ENCODE assay signal across 17 cellular contexts in genomic region chr3:13492976-13493866, GRCh38. TPM values are rescaled to one million over a fixed set of nuclear protein-coding genes. Genes with fewer than 3 reads are reported as not detected.
A peak's percentile ranks its signal among the peaks of the same experiment; 100 is the strongest.
DNase-seq lines count a peak whose midpoint lies in the region; ATAC-seq and TF ChIP-seq lines count a peak whose summit lies in the region.
"Had no signal": no experiment of that assay in that cellular context is flagged by ENCODE, and none has a peak within 500 bp of the region (broad histone marks: within the 10 kb centered on the region; RNA-seq: fewer than 3 reads in every experiment).

No MANE protein-coding gene starts in this region.

- H3K9me3 Mint-ChIP-seq in natural killer cell = no peaks in the 10 kb centered on the region
- no peaks in the 10 kb centered on the region for H3K9me3 Mint-ChIP-seq in natural killer cell treated with Interleukin-12 subunit alpha and Interleukin-12 subunit beta and Interleukin-15 and Interleukin-18, amount 100 ng/mL, for 72 hours
- H3K9me3 Mint-ChIP-seq in effector memory CD8-positive, alpha-beta T cell = no peaks in the 10 kb centered on the region

- no peak overlapping the region for H2AK5ac ChIP-seq in neuronal stem cell (ENCODE audit: low read depth, low read length)

- no peak overlapping the region for H4K91ac ChIP-seq in neuronal stem cell (ENCODE audit: low read depth, low read length, poor library complexity)

- no peaks in the 10 kb centered on the region for H3K9me3 ChIP-seq in neuronal stem cell (replicated peaks in 1 of 2; ENCODE audit: control insufficient read depth in 2 of 2, insufficient read depth in 1 of 2, low read depth in 1 of 2, low read length in 2 of 2)
- H3K9me3 ChIP-seq: BE2C had no signal

- no peak overlapping the region for H4K8ac ChIP-seq in neuronal stem cell (ENCODE audit: low read depth, low read length)

- no peaks in the 10 kb centered on the region for H3K36me3 ChIP-seq in neuronal stem cell (replicated peaks in 1 of 2; ENCODE audit: control insufficient read depth in 2 of 2, insufficient read depth in 2 of 2, low read length in 2 of 2)
- H3K36me3 ChIP-seq: BE2C had no signal

- H2BK120ac ChIP-seq in neuronal stem cell (ENCODE audit: low read depth, low read length) = no peak overlapping the region

- intact Hi-C loops in natural killer cell (cut with micrococcal nuclease) = no loop called here

- DNase-seq in natural killer cell = no peak
- no peak for DNase-seq in natural killer cell treated with Interleukin-12 subunit alpha and Interleukin-12 subunit beta and Interleukin-15 and Interleukin-18, amount 100 ng/mL, for 72 hours (ENCODE audit: low spot score)
- no peak for DNase-seq in effector memory CD8-positive, alpha-beta T cell
- no peak for DNase-seq in neuronal stem cell (ENCODE audit: low spot score)
- DNase-seq in epidermal melanocyte (ENCODE audit: insufficient read length, low spot score) = no peak
- DNase-seq in DMS153 (lab: John Stamatoyannopoulos, UW) = no peak
- DNase-seq: BE2C; CD8-positive, alpha-beta T cell; IMR-90; Kasumi-1; NCI-H1417; NCI-H1930; NCI-H2171 treated with DMSO at 0.1 percent for 48 hours had no signal

- peaks cover 13 to 41% of the 10 kb centered on the region in 2 donors for H3K4me1 Mint-ChIP-seq in natural killer cell
- H3K4me1 Mint-ChIP-seq in natural killer cell treated with Interleukin-12 subunit alpha and Interleukin-12 subunit beta and Interleukin-15 and Interleukin-18, amount 100 ng/mL, for 72 hours (ENCODE audit: low read depth in 2 of 2) = peaks cover 8 to 21% of the 10 kb centered on the region in 2 donors
- peaks cover 9 to 25% of the 10 kb centered on the region in 2 donors for H3K4me1 Mint-ChIP-seq in effector memory CD8-positive, alpha-beta T cell (ENCODE audit: low read depth in 2 of 2)

- no CpG with 5 or more reads among the region's 15 CpGs for WGBS in neuronal stem cell (ENCODE audit: extremely low coverage in 2 of 2, insufficient read length in 2 of 2, insufficient replicate concordance in 1 of 2), 2 donors

- no peak overlapping the region for H2BK15ac ChIP-seq in neuronal stem cell (ENCODE audit: low read length)

- no peaks in the 10 kb centered on the region for H3K27me3 Mint-ChIP-seq in natural killer cell (ENCODE audit: low read depth in 2 of 2)
- H3K27me3 Mint-ChIP-seq in natural killer cell treated with Interleukin-12 subunit alpha and Interleukin-12 subunit beta and Interleukin-15 and Interleukin-18, amount 100 ng/mL, for 72 hours = no peaks in the 10 kb centered on the region
- no peaks in the 10 kb centered on the region for H3K27me3 Mint-ChIP-seq in effector memory CD8-positive, alpha-beta T cell

- no peak overlapping the region for H2AFZ ChIP-seq in neuronal stem cell (ENCODE audit: low read length)

- H2BK5ac ChIP-seq in neuronal stem cell (ENCODE audit: low read length) = peak overlapping the region; percentile 2

- no peak overlapping the region for H3K18ac ChIP-seq in neuronal stem cell (ENCODE audit: low read length)

- peak overlapping the region in 1 of 2 donors; percentile 58 for H3K27ac Mint-ChIP-seq in natural killer cell
- no peak overlapping the region for H3K27ac Mint-ChIP-seq in natural killer cell treated with Interleukin-12 subunit alpha and Interleukin-12 subunit beta and Interleukin-15 and Interleukin-18, amount 100 ng/mL, for 72 hours
- H3K27ac Mint-ChIP-seq in effector memory CD8-positive, alpha-beta T cell = peak overlapping the region in 1 of 2 donors; percentile 66
- H3K27ac Mint-ChIP-seq: CD8-positive, alpha-beta T cell had no signal

- H3K23ac ChIP-seq in neuronal stem cell (ENCODE audit: low read depth, low read length, poor library complexity) = no peak overlapping the region

- H3K4ac ChIP-seq in neuronal stem cell (ENCODE audit: low read length) = no peak overlapping the region

- no peak overlapping the region for H3K14ac ChIP-seq in neuronal stem cell (ENCODE audit: low read length)

- no peak overlapping the region for H3K9ac ChIP-seq in neuronal stem cell (ENCODE audit: low read depth, low read length, poor library complexity)

- no peak overlapping the region for H3K4me3 ChIP-seq in neuronal stem cell (ENCODE audit: low read length in 2 of 2)

- peak overlapping the region; percentile 45 for H3K4me3 Mint-ChIP-seq in natural killer cell
- H3K4me3 Mint-ChIP-seq in natural killer cell treated with Interleukin-12 subunit alpha and Interleukin-12 subunit beta and Interleukin-15 and Interleukin-18, amount 100 ng/mL, for 72 hours = no peak overlapping the region
- H3K4me3 Mint-ChIP-seq in effector memory CD8-positive, alpha-beta T cell = peak overlapping the region; percentile 44 to 72
- H3K4me3 Mint-ChIP-seq: CD8-positive, alpha-beta T cell had no signal

- ATAC-seq in natural killer cell (peak; percentile 29 to 58 (median 42)), GM18870 (IDR thresholded peaks at IDR 0.05; ENCODE audit: unreplicated experiment) (no peak)
- no peak for ATAC-seq in natural killer cell treated with Interleukin-12 subunit alpha and Interleukin-12 subunit beta and Interleukin-15 and Interleukin-18, amount 100 ng/mL, for 72 hours
- ATAC-seq in effector memory CD8-positive, alpha-beta T cell (replicated peaks) = peak; percentile 55
- ATAC-seq: CD8-positive, alpha-beta T cell; HCT116; Panc1 had no signal

- no peaks in the 10 kb centered on the region for H3K79me1 ChIP-seq in neuronal stem cell (ENCODE audit: low read depth, low read length)

- TF ChIP-seq CTCF in natural killer cell (IDR thresholded peaks at IDR 0.05) = no peak

- H3K4me1 ChIP-seq in neuronal stem cell (ENCODE audit: control insufficient read depth in 2 of 2, insufficient read depth in 1 of 2, low read depth in 1 of 2, low read length in 2 of 2) = peaks cover 4 to 6% of the 10 kb centered on the region in 2 donors
- H3K4me1 ChIP-seq: BE2C had no signal

- H3K36me3 Mint-ChIP-seq in natural killer cell = no peaks in the 10 kb centered on the region
- no peaks in the 10 kb centered on the region for H3K36me3 Mint-ChIP-seq in natural killer cell treated with Interleukin-12 subunit alpha and Interleukin-12 subunit beta and Interleukin-15 and Interleukin-18, amount 100 ng/mL, for 72 hours
- no peaks in the 10 kb centered on the region for H3K36me3 Mint-ChIP-seq in effector memory CD8-positive, alpha-beta T cell (ENCODE audit: insufficient read depth)

- no peak overlapping the region for H2BK12ac ChIP-seq in neuronal stem cell (ENCODE audit: low read length)

- H3K27me3 ChIP-seq in neuronal stem cell (ENCODE audit: control insufficient read depth in 3 of 3, insufficient read depth in 3 of 3, low read depth in 1 of 3, low read length in 3 of 3) = no peaks in the 10 kb centered on the region
- H3K27me3 ChIP-seq: BE2C had no signal

- no peak overlapping the region for H3K27ac ChIP-seq in neuronal stem cell (replicated peaks; ENCODE audit: low read length)

- H3K4me2 ChIP-seq in neuronal stem cell (ENCODE audit: insufficient read depth, low read length, poor library complexity, severe bottlenecking) = no peak overlapping the region

RNA-seq across cellular contexts. Expression of gene HDAC11, which starts 13.1 kb away (rescaled TPM):
- 1 to 10 TPM; 3.4 to 5.3 (median 3.9) TPM for total RNA-seq in natural killer cell
- total RNA-seq in natural killer cell treated with Interleukin-12 subunit alpha and Interleukin-12 subunit beta and Interleukin-15 and Interleukin-18, amount 100 ng/mL, for 72 hours = 1 to 10 TPM; 1.8 to 3.5 TPM
- polyA plus RNA-seq in neuronal stem cell (2013, experiment 1 of 2) = 7.3 TPM
- 7.6 TPM for polyA plus RNA-seq in neuronal stem cell (2013, experiment 2 of 2)

RNA-seq across cellular contexts. Expression of gene FBLN2, which starts 55.7 kb away (rescaled TPM):
- 1 to 10 TPM in 2 of 3 donors, under 1 TPM in 1; 0.61 to 2.7 (median 1.6) TPM for total RNA-seq in natural killer cell
- total RNA-seq in natural killer cell treated with Interleukin-12 subunit alpha and Interleukin-12 subunit beta and Interleukin-15 and Interleukin-18, amount 100 ng/mL, for 72 hours = not detected
- polyA plus RNA-seq in neuronal stem cell (2013, experiment 1 of 2) = 12.1 TPM
- polyA plus RNA-seq in neuronal stem cell (2013, experiment 2 of 2) = 12.3 TPM
- total RNA-seq: NCI-H460 had no signal

Comparison
In these comparisons a context has a peak if more than half of its experiments do, and no peak if none do; other contexts are left out.
1. ATAC-seq: peak in natural killer cell (3 of 3) and effector memory CD8-positive, alpha-beta T cell (single experiment); none in natural killer cell treated with Interleukin-12 subunit alpha and Interleukin-12 subunit beta and Interleukin-15 and Interleukin-18, amount 100 ng/mL, for 72 hours (0 of 2) and GM18870 (single experiment).